14 cellular contexts compared by ENCODE assay signal in the genomic region with DNA sequence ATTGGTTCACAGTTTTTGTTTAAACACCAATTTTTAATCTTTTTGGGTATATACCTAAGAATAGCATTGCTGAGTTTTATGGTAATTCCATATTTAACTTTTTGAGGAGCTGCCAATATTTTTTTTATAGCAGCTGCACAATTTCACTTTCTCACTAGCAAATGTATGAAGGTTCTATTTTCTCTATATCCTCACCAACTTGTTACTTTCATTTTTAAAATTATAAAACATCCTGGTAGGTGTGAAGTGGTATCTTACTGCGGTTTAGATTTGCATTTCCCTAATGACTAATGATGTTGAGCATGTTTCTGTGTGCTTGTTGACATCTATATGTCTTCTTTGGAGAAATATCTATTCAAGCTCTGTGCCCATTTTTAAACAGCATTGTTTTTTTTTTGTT.
DNase-seq lines count a peak whose midpoint lies in the region; ATAC-seq and TF ChIP-seq lines count a peak whose summit lies in the region.
"Had no signal": no experiment of that assay in that cellular context is flagged by ENCODE, and none has a peak within 500 bp of the region (broad histone marks: within the 10 kb centered on the region; RNA-seq: fewer than 3 reads in every experiment).

No MANE protein-coding gene starts in this region.

- intact Hi-C loops in activated CD8-positive, alpha-beta T cell treated with anti-CD3 and anti-CD28 coated beads for 36 hours (cut with micrococcal nuclease), result no loop called here

- H3K9me3 Mint-ChIP-seq in activated CD8-positive, alpha-beta T cell treated with anti-CD3 and anti-CD28 coated beads for 36 hours, result peaks cover 2% of the 10 kb centered on the region
- H3K9me3 Mint-ChIP-seq: activated naive CD4-positive, alpha-beta T cell treated with anti-CD3 and anti-CD28 coated beads, Interleukin-2, amount 10 ng/mL, durations not matched to agents 7 days and 5 days; endodermal cell had no signal

- H3K4me1 Mint-ChIP-seq in activated CD8-positive, alpha-beta T cell treated with anti-CD3 and anti-CD28 coated beads for 36 hours (ENCODE audit: low read depth), result no peaks in the 10 kb centered on the region
- H3K4me1 Mint-ChIP-seq: activated naive CD4-positive, alpha-beta T cell treated with anti-CD3 and anti-CD28 coated beads, Interleukin-2, amount 10 ng/mL, durations not matched to agents 7 days and 5 days had no signal

- no peaks in the 10 kb centered on the region for H3K27me3 Mint-ChIP-seq in activated CD8-positive, alpha-beta T cell treated with anti-CD3 and anti-CD28 coated beads for 36 hours
- H3K27me3 Mint-ChIP-seq: activated naive CD4-positive, alpha-beta T cell treated with anti-CD3 and anti-CD28 coated beads, Interleukin-2, amount 10 ng/mL, durations not matched to agents 7 days and 5 days had no signal

- CTCF ChIA-PET in activated CD8-positive, alpha-beta T cell treated with anti-CD3 and anti-CD28 coated beads for 36 hours (lab: Charles Lee), result no interaction called here

- TF ChIP-seq CTCF in activated CD8-positive, alpha-beta T cell treated with anti-CD3 and anti-CD28 coated beads for 36 hours (IDR thresholded peaks at IDR 0.05), result no peak

- H3K27ac Mint-ChIP-seq in activated CD8-positive, alpha-beta T cell treated with anti-CD3 and anti-CD28 coated beads for 36 hours, result no peak overlapping the region
- H3K27ac Mint-ChIP-seq: activated naive CD4-positive, alpha-beta T cell treated with anti-CD3 and anti-CD28 coated beads, Interleukin-2, amount 10 ng/mL, durations not matched to agents 7 days and 5 days; endodermal cell had no signal

- ATAC-seq in GM18498 (IDR thresholded peaks at IDR 0.05; ENCODE audit: unreplicated experiment) (peak; percentile 95), GM21360 (IDR thresholded peaks at IDR 0.05; ENCODE audit: unreplicated experiment) (peak; percentile 88), HG02970 (IDR thresholded peaks at IDR 0.05; ENCODE audit: low FRiP score, unreplicated experiment) (peak; percentile 70), HG03469 (IDR thresholded peaks at IDR 0.05; ENCODE audit: unreplicated experiment) (peak; percentile 82)
- ATAC-seq in activated CD8-positive, alpha-beta T cell treated with anti-CD3 and anti-CD28 coated beads for 36 hours, result no peak
- ATAC-seq: A549 had no signal

- no peaks in the 10 kb centered on the region for H3K36me3 Mint-ChIP-seq in activated CD8-positive, alpha-beta T cell treated with anti-CD3 and anti-CD28 coated beads for 36 hours (ENCODE audit: low read depth)
- H3K36me3 Mint-ChIP-seq: activated naive CD4-positive, alpha-beta T cell treated with anti-CD3 and anti-CD28 coated beads, Interleukin-2, amount 10 ng/mL, durations not matched to agents 7 days and 5 days had no signal

- DNase-seq in NOMO-1 treated with dmso at 0.1 percent for 144 hours (lab: John Stamatoyannopoulos, UW; ENCODE audit: unreplicated experiment) (no peak), NCI-H1694 (lab: John Stamatoyannopoulos, UW) (no peak)
- DNase-seq in stimulated activated CD4-positive, alpha-beta T cell treated with anti-CD3 and anti-CD28 coated beads, Interleukin-2, amount 100 ng/mL, for 24 hours, result no peak
- DNase-seq in activated CD8-positive, alpha-beta T cell treated with anti-CD3 and anti-CD28 coated beads for 36 hours, result no peak
- DNase-seq: activated naive CD4-positive, alpha-beta T cell treated with anti-CD3 and anti-CD28 coated beads, Interleukin-2, amount 10 ng/mL, durations not matched to agents 7 days and 5 days; brain microvascular endothelial cell; endodermal cell; foreskin melanocyte; NCI-H446 treated with DMSO at 0.1 percent for 48 hours had no signal

- POLR2A ChIA-PET in activated CD8-positive, alpha-beta T cell treated with anti-CD3 and anti-CD28 coated beads for 36 hours (lab: Charles Lee), result no interaction called here

- no peak overlapping the region for H3K4me3 Mint-ChIP-seq in activated CD8-positive, alpha-beta T cell treated with anti-CD3 and anti-CD28 coated beads for 36 hours
- H3K4me3 Mint-ChIP-seq: activated naive CD4-positive, alpha-beta T cell treated with anti-CD3 and anti-CD28 coated beads, Interleukin-2, amount 10 ng/mL, durations not matched to agents 7 days and 5 days; endodermal cell had no signal
